ENCODE assay signal across 28 cellular contexts in the genomic region with DNA sequence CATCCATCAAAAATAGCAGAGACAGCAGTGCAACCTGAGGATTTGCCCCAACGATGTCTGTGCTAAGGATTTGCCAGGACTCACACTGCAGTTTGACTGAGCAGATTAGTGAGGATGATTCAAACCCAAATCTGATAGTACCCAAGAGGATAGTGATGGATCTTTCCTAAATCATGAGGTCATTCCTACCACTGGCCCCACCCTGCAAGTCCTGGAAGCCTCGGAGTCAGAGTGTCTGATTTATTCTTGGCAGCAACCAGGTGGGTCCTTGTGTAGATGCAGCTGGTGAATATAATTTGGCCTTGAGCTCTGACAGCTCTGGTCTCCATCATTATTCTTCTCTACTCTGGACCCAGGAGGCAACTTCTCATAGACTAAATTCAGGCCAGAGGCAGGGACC.
"Had no signal": no experiment of that assay in that cellular context is flagged by ENCODE, and none has a peak within 500 bp of the region (broad histone marks: within the 10 kb centered on the region; RNA-seq: fewer than 3 reads in every experiment).

No MANE protein-coding gene starts in this region.

- DNase-seq: activated B cell treated with CpG ODN at 0.5 μM for 24 hours; activated CD4-positive, alpha-beta T cell treated with anti-CD3 and anti-CD28 coated beads, Interleukin-2, amount 50 U/mL, for 1 hour; activated CD8-positive, alpha-beta T cell treated with anti-CD3 and anti-CD28 coated beads for 36 hours; activated effector memory CD4-positive, alpha-beta T cell treated with Interleukin-2 at 50 U/mL for 16 hours; activated naive CD4-positive, alpha-beta T cell treated with Interleukin-2 at 50 U/mL for 16 hours; aorta; body of pancreas; cerebellar nuclear complex; colonic mucosa; dorsolateral prefrontal cortex; effector memory CD4-positive, alpha-beta T cell; foreskin keratinocyte; heart left ventricle; hypothalamus; immature natural killer cell; kidney; left colon; mammary epithelial cell; posterior cingulate gyrus; right cardiac atrium; stimulated activated CD4-positive, alpha-beta T cell treated with anti-CD3 and anti-CD28 coated beads, Interleukin-12 subunit alpha, Interleukin-12 subunit beta, amount 100 ng/mL, for 4 hours; stimulated activated CD4-positive, alpha-beta T cell treated with anti-CD3 and anti-CD28 coated beads, Interleukin-4, amount 100 ng/mL, for 1 hour; stimulated activated naive CD8-positive, alpha-beta T cell treated with anti-CD3 and anti-CD28 coated beads, Interleukin-15, amount 100 ng/mL, for 72 hours; T-helper 2 cell; tibial artery had no signal

- H3K4me3 ChIP-seq: body of pancreas, cardiac muscle cell, colonic mucosa, dorsolateral prefrontal cortex, heart left ventricle, skin epidermis, suprapubic skin, tibial artery had no signal

- ATAC-seq: activated CD8-positive, alpha-beta T cell treated with anti-CD3 and anti-CD28 coated beads for 36 hours; body of pancreas; foreskin keratinocyte; heart left ventricle; left colon; right cardiac atrium; stimulated activated naive CD8-positive, alpha-beta T cell treated with anti-CD3 and anti-CD28 coated beads, Interleukin-15, amount 100 ng/mL, for 72 hours had no signal
